20 cellular contexts compared by ENCODE assay signal in the genomic region with DNA sequence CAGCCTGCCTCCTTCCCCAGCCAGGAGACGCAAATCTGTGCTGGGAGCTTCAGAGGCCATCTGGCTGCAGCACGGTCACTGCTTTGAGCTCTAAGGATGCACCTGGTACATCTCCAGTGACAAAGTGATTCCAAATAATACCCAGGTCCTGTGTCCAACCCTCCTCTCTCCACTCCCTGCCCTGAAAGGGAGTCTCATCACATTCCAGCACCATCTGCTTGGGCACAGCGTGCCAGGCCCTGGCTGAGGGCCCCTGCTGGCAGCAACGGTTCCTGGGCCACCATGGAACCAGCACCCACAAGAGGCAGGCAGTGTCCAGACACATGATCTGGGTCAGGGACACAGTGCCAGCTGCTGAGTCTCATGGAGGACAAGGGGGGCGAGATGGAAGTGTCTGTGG.
DNase-seq lines count a peak whose midpoint lies in the region; ATAC-seq and TF ChIP-seq lines count a peak whose summit lies in the region.
"Had no signal": no experiment of that assay in that cellular context is flagged by ENCODE, and none has a peak within 500 bp of the region (broad histone marks: within the 10 kb centered on the region; RNA-seq: fewer than 3 reads in every experiment).

No MANE protein-coding gene starts in this region.

- no peak overlapping the region for H3K27ac ChIP-seq in WERI-Rb-1
- no peak overlapping the region for H3K27ac ChIP-seq in heart right ventricle
- H3K27ac ChIP-seq: HL-60, RWPE1, SJSA1 had no signal

- H3K9me3 ChIP-seq in WERI-Rb-1 (ENCODE audit: severe bottlenecking) (no peaks in the 10 kb centered on the region), heart right ventricle (peaks cover 0 to 6% (median 0%) of the 10 kb centered on the region in 11 donors)
- H3K9me3 ChIP-seq: SJSA1 had no signal

- no peaks in the 10 kb centered on the region for H3K36me3 ChIP-seq in WERI-Rb-1
- H3K36me3 ChIP-seq in heart right ventricle, result no peaks in the 10 kb centered on the region
- H3K36me3 ChIP-seq: HAP-1, SJSA1 had no signal

- DNase-seq in NCI-H2171 (lab: John Stamatoyannopoulos, UW) (peak; percentile 8), WERI-Rb-1 (peak; percentile 32), heart right ventricle (peak; percentile 19 to 27), posterior cingulate gyrus (peak in 6 of 10 donors; percentile 9 to 84 (median 45)), ureter (ENCODE audit: low spot score) (no peak), GM19240 (ENCODE audit: insufficient read length, low spot score) (no peak)
- no peak for DNase-seq in activated naive CD4-positive, alpha-beta T cell treated with anti-CD3 and anti-CD28 coated beads, Interleukin-2, amount 50 U/mL, for 16 hours
- DNase-seq: CD4-positive, CD25-positive, alpha-beta regulatory T cell; DMS79; Kasumi-1; MM.1S; NCI-H1092 treated with DMSO at 0.1 percent for 48 hours; NCI-H187 treated with DMSO at 0.1 percent for 48 hours; NCI-H446 treated with DMSO at 0.1 percent for 48 hours; NCI-H82; PC-3 had no signal

- H3K4me3 ChIP-seq in WERI-Rb-1 (ENCODE audit: low read depth, low read length) (no peak overlapping the region), heart right ventricle (no peak overlapping the region)
- H3K4me3 ChIP-seq: HAP-1, SJSA1 had no signal

- no peak for TF ChIP-seq CTCF in WERI-Rb-1 (IDR thresholded peaks at IDR 0.05; ENCODE audit: low read depth, low read length)
- peak in 5 of 9 donors; percentile 13 to 38 (median 26) for TF ChIP-seq CTCF in heart right ventricle (IDR thresholded peaks at IDR 0.05)

- peaks cover 0 to 15% (median 7%) of the 10 kb centered on the region in 9 donors for H3K4me1 ChIP-seq in heart right ventricle
- H3K4me1 ChIP-seq: HAP-1, SJSA1 had no signal

- H3K27me3 ChIP-seq in WERI-Rb-1 (ENCODE audit: insufficient read depth, low read depth, severe bottlenecking) (no peaks in the 10 kb centered on the region), heart right ventricle (no peaks in the 10 kb centered on the region)
- H3K27me3 ChIP-seq: SJSA1 had no signal

- peak in 7 of 8 donors; percentile 40 to 79 (median 48) for ATAC-seq in heart right ventricle
- ATAC-seq: PC-3 had no signal

- WGBS in heart right ventricle, 2 donors, result 71 to 75% methylated on average over 5 of the region's 5 CpGs

- intact Hi-C loops in heart right ventricle (cut with DNase I), result no loop called here
- intact Hi-C loops in posterior cingulate gyrus (cut with DNase I), result no loop called here

Comparison
In these comparisons a context has a peak if more than half of its experiments do, and no peak if none do; other contexts are left out.
1. DNase-seq: peak in NCI-H2171 (single experiment), WERI-Rb-1 (single experiment), heart right ventricle (2 of 2) and posterior cingulate gyrus (6 of 10); none in ureter (single experiment), GM19240 (single experiment) and activated naive CD4-positive, alpha-beta T cell treated with anti-CD3 and anti-CD28 coated beads, Interleukin-2, amount 50 U/mL, for 16 hours (single experiment).